ENCODE assay signal across 30 cellular contexts in genomic region chr2:229514318-229514717, GRCh38.
"Had no signal": no experiment of that assay in that cellular context is flagged by ENCODE, and none has a peak within 500 bp of the region (broad histone marks: within the 10 kb centered on the region; RNA-seq: fewer than 3 reads in every experiment).

No MANE protein-coding gene starts in this region.

- DNase-seq: activated CD4-positive, alpha-beta memory T cell treated with anti-CD3 and anti-CD28 coated beads for 36 hours; activated CD4-positive, alpha-beta T cell treated with anti-CD3 and anti-CD28 coated beads for 36 hours; activated CD4-positive, alpha-beta T cell treated with anti-CD3 and anti-CD28 coated beads, Interleukin-2, amount 10 ng/mL, durations not matched to agents 24 days and 14 days; activated CD4-positive, CD25-positive, alpha-beta regulatory T cell; activated CD4-positive, CD25-positive, alpha-beta regulatory T cell treated with anti-CD3 and anti-CD28 coated beads, Interleukin-2, amount 50 U/mL, for 72 hours; activated CD8-positive, alpha-beta memory T cell treated with anti-CD3 and anti-CD28 coated beads, Interleukin-2, amount 10 ng/mL, durations not matched to agents 7 days and 5 days; activated CD8-positive, alpha-beta memory T cell treated with anti-CD3 and anti-CD28 coated beads, Interleukin-2, amount 50 U/mL, for 4 hours; activated CD8-positive, alpha-beta T cell treated with anti-CD3 and anti-CD28 coated beads, Interleukin-2, amount 10 ng/mL, durations not matched to agents 7 days and 5 days; activated effector memory CD4-positive, alpha-beta T cell treated with anti-CD3 and anti-CD28 coated beads, Interleukin-2, amount 50 U/mL, for 16 hours; activated naive CD4-positive, alpha-beta T cell treated with anti-CD3 and anti-CD28 coated beads for 36 hours; activated naive CD8-positive, alpha-beta T cell treated with anti-CD3 and anti-CD28 coated beads for 36 hours; activated naive CD8-positive, alpha-beta T cell treated with anti-CD3 and anti-CD28 coated beads, Interleukin-2, amount 50 U/mL, for 24 hours; activated T-cell treated with anti-CD3 and anti-CD28 coated beads, Interleukin-2, amount 50 U/mL, for 1 hour; activated T-cell treated with anti-CD3 and anti-CD28 coated beads, Interleukin-2, amount 50 U/mL, for 48 hours; adrenal gland; amygdala; aorta; body of pancreas; central memory CD4-positive, alpha-beta T cell; cerebellar nuclear complex; colonic mucosa; dorsolateral prefrontal cortex; effector memory CD4-positive, alpha-beta T cell; endodermal cell; foreskin melanocyte; T-helper 2 cell had no signal

- H3K27ac ChIP-seq: adrenal gland, body of pancreas, breast epithelium, cardiac muscle cell, colonic mucosa, gastroesophageal sphincter had no signal

- H3K4me3 ChIP-seq: adrenal gland, body of pancreas, breast epithelium, cardiac muscle cell, colonic mucosa, dorsolateral prefrontal cortex, gastroesophageal sphincter had no signal

- H3K9me3 ChIP-seq: adrenal gland, body of pancreas, breast epithelium, colonic mucosa, gastroesophageal sphincter had no signal

- ATAC-seq: activated CD4-positive, alpha-beta T cell treated with anti-CD3 and anti-CD28 coated beads for 36 hours; activated CD8-positive, alpha-beta memory T cell treated with anti-CD3 and anti-CD28 coated beads, Interleukin-2, amount 10 ng/mL, durations not matched to agents 7 days and 5 days; activated CD8-positive, alpha-beta T cell treated with anti-CD3 and anti-CD28 coated beads, Interleukin-2, amount 10 ng/mL, durations not matched to agents 7 days and 5 days; activated naive CD8-positive, alpha-beta T cell treated with anti-CD3 and anti-CD28 coated beads, Interleukin-2, amount 50 U/mL, for 24 hours; body of pancreas; esophagus mucosa; gastroesophageal sphincter had no signal

- H3K36me3 ChIP-seq: adrenal gland, breast epithelium, cardiac muscle cell, colonic mucosa, gastroesophageal sphincter had no signal

- H3K27me3 ChIP-seq: adrenal gland, body of pancreas, breast epithelium, cardiac muscle cell, colonic mucosa, dorsolateral prefrontal cortex, gastroesophageal sphincter had no signal
